In genomic region chr16:19507882-19508281, GRCh38 we compare ENCODE assay signal across 15 cellular contexts. TPM values are rescaled to one million over a fixed set of nuclear protein-coding genes. Genes with fewer than 3 reads are reported as not detected.
DNase-seq lines count a peak whose midpoint lies in the region; ATAC-seq and TF ChIP-seq lines count a peak whose summit lies in the region.
"Had no signal": no experiment of that assay in that cellular context is flagged by ENCODE, and none has a peak within 500 bp of the region (broad histone marks: within the 10 kb centered on the region; RNA-seq: fewer than 3 reads in every experiment).

No MANE protein-coding gene starts in this region.

- peak; percentile 30 for ATAC-seq in left colon
- no peak for ATAC-seq in GM18505 (IDR thresholded peaks at IDR 0.05; ENCODE audit: unreplicated experiment)
- ATAC-seq in HG03378 (IDR thresholded peaks at IDR 0.05; ENCODE audit: unreplicated experiment) = no peak
- ATAC-seq: GM12878, HCT116 had no signal

- H3K14ac ChIP-seq in trophoblast cell (ENCODE audit: low read length) = no peak overlapping the region

- H3K27ac ChIP-seq in PC-9 (peak overlapping the region; percentile 78), trophoblast cell (ENCODE audit: low read depth, low read length) (no peak overlapping the region)
- H3K27ac ChIP-seq: BLaER1 treated with 17β-estradiol and CSF1 and Interleukin-3, amounts not matched to agents 10 nM and 100 nM had no signal

- H3K27me3 ChIP-seq in PC-9 (ENCODE audit: insufficient read depth, low read depth) (no peaks in the 10 kb centered on the region), trophoblast cell (ENCODE audit: insufficient read depth, low read length) (no peaks in the 10 kb centered on the region)
- H3K27me3 ChIP-seq: BLaER1 treated with 17β-estradiol and CSF1 and Interleukin-3, amounts not matched to agents 10 nM and 100 nM had no signal

- H3K4me3 Mint-ChIP-seq in Calu3 (ENCODE audit: low read depth, unreplicated experiment) = no peak overlapping the region
- H3K4me3 Mint-ChIP-seq: CD4-positive, CD25-positive, alpha-beta regulatory T cell had no signal

- no peak overlapping the region for H2BK12ac ChIP-seq in trophoblast cell (ENCODE audit: low read length)

- no peak overlapping the region for H3K23ac ChIP-seq in trophoblast cell (ENCODE audit: low read length)

- no peaks in the 10 kb centered on the region for H3K9me3 ChIP-seq in PC-9 (ENCODE audit: insufficient read depth, low read depth)
- no peaks in the 10 kb centered on the region for H3K9me3 ChIP-seq in trophoblast cell (ENCODE audit: insufficient read depth, low read depth, low read length)

- no peak overlapping the region for H3K18ac ChIP-seq in trophoblast cell (ENCODE audit: low read length)

- H4K91ac ChIP-seq in trophoblast cell (ENCODE audit: low read depth, low read length) = no peak overlapping the region

- H3K4ac ChIP-seq in trophoblast cell (ENCODE audit: low read depth, low read length) = no peak overlapping the region

- no peak overlapping the region for H3K9ac ChIP-seq in trophoblast cell (ENCODE audit: low read length)
- H3K9ac ChIP-seq: BLaER1 treated with 17β-estradiol and CSF1 and Interleukin-3, amounts not matched to agents 10 nM and 100 nM had no signal

- H3K4me2 ChIP-seq in PC-9 = peak overlapping the region; percentile 75
- H3K4me2 ChIP-seq in trophoblast cell (ENCODE audit: low read length) = no peak overlapping the region

- H3F3A ChIP-seq in PC-9 (ENCODE audit: insufficient read depth, low read depth) = peaks cover 65% of the 10 kb centered on the region

- no peak for TF ChIP-seq POLR2A in GM18505 (IDR thresholded peaks at IDR 0.05; ENCODE audit: borderline replicate concordance, extremely low read depth, insufficient read depth, insufficient read length)

- H2BK5ac ChIP-seq in trophoblast cell (ENCODE audit: low read depth, low read length, poor library complexity) = no peak overlapping the region

- no peaks in the 10 kb centered on the region for H3K9me3 Mint-ChIP-seq in Calu3 (ENCODE audit: low read depth, unreplicated experiment)
- H3K9me3 Mint-ChIP-seq: CD4-positive, CD25-positive, alpha-beta regulatory T cell had no signal

- intact Hi-C loops in Calu3 (cut with micrococcal nuclease; ENCODE audit: unreplicated experiment) (loop anchor here (10.0 kb wide), 1 partner anchor 523 kb away; the partner anchor contains the start of gene TMC7), PC-9 (cut with micrococcal nuclease; ENCODE audit: unreplicated experiment) (loop anchor here (5.0 to 10.0 kb wide), 2 partner anchors 49 to 393 kb away; partner anchors contain the start of genes ITPRIPL2 and VPS35L), left colon (cut with DNase I, micrococcal nuclease) (loop anchor here in 1 of 2 donors (10.0 kb wide), 1 partner anchor 123 kb away; no protein-coding TSS in a partner anchor)

- no peaks in the 10 kb centered on the region for H3K27me3 Mint-ChIP-seq in Calu3 (ENCODE audit: unreplicated experiment)
- H3K27me3 Mint-ChIP-seq: CD4-positive, CD25-positive, alpha-beta regulatory T cell had no signal

- H3K36me3 Mint-ChIP-seq in Calu3 (ENCODE audit: insufficient read depth, unreplicated experiment) = peaks cover 69% of the 10 kb centered on the region

- no peaks in the 10 kb centered on the region for H3K9me2 ChIP-seq in PC-9 (ENCODE audit: insufficient read depth)

- TF ChIP-seq CTCF in Calu3 (IDR thresholded peaks at IDR 0.05; ENCODE audit: unreplicated experiment) = no peak
- no peak for TF ChIP-seq CTCF in PC-9 (conservative IDR thresholded peaks at IDR 0.05)

- H4K12ac ChIP-seq in trophoblast cell (ENCODE audit: low read depth, low read length) = no peak overlapping the region

- H3K79me1 ChIP-seq in trophoblast cell (ENCODE audit: low read length) = no peaks in the 10 kb centered on the region

- H2BK120ac ChIP-seq in trophoblast cell (ENCODE audit: insufficient read depth, low read length, poor library complexity) = no peak overlapping the region

- no peak for DNase-seq in Calu3
- peak; percentile 54 to 90 for DNase-seq in PC-9
- no peak for DNase-seq in left colon
- DNase-seq in trophoblast cell = peak; percentile 56 to 75
- no peak for DNase-seq in stimulated activated naive CD4-positive, alpha-beta T cell treated with Interleukin-2 at 50 U/mL for 16 hours (lab: John Stamatoyannopoulos, UW)
- no peak for DNase-seq in GOT3 (lab: John Stamatoyannopoulos, UW)
- DNase-seq: ACHN; CD4-positive, CD25-positive, alpha-beta regulatory T cell; DMS 273 treated with DMSO at 0.1 percent for 48 hours; IMR-90 had no signal

- H3K79me2 ChIP-seq in PC-9 (ENCODE audit: low read depth) = peaks cover 56% of the 10 kb centered on the region
- H3K79me2 ChIP-seq in trophoblast cell (ENCODE audit: control insufficient read depth, insufficient read depth, low read length, poor library complexity) = no peaks in the 10 kb centered on the region

- H2AK5ac ChIP-seq in trophoblast cell (ENCODE audit: low read length) = no peak overlapping the region

- H4K20me1 ChIP-seq in PC-9 (ENCODE audit: insufficient read depth) = no peaks in the 10 kb centered on the region

- no CpG with 5 or more reads among the region's 2 CpGs for WGBS in trophoblast cell (ENCODE audit: extremely low coverage, insufficient coverage, insufficient read length)

- H2AFZ ChIP-seq in PC-9 (no peak overlapping the region), trophoblast cell (ENCODE audit: insufficient read depth, low read length, poor library complexity) (no peak overlapping the region)

- peak overlapping the region; percentile 27; the same call in 1 of the 2 replicates for H3K4me3 ChIP-seq in PC-9
- H3K4me3 ChIP-seq in trophoblast cell (ENCODE audit: low read depth, low read length) = no peak overlapping the region
- H3K4me3 ChIP-seq: BLaER1 treated with 17β-estradiol and CSF1 and Interleukin-3, amounts not matched to agents 10 nM and 100 nM; GM12878 had no signal

- H3K36me3 ChIP-seq in PC-9 (ENCODE audit: low read depth) = peaks cover 54% of the 10 kb centered on the region
- H3K36me3 ChIP-seq in trophoblast cell (ENCODE audit: control insufficient read depth in 1 of 2, insufficient read depth in 2 of 2, low read length in 2 of 2) = peaks cover 8 to 13% of the 10 kb centered on the region in 2 experiments

- no TSS peak for BruUV-seq in Calu3 (replicated peaks; lab: Mats Ljungman, UMichigan)
- BruUV-seq in PC-9 (replicated peaks; lab: Mats Ljungman, UMichigan) = no TSS peak

- peak overlapping the region; percentile 12 for H3K27ac Mint-ChIP-seq in Calu3 (ENCODE audit: unreplicated experiment)
- H3K27ac Mint-ChIP-seq: CD4-positive, CD25-positive, alpha-beta regulatory T cell had no signal

- H3K4me1 Mint-ChIP-seq in Calu3 (ENCODE audit: low read depth, unreplicated experiment) = peaks cover 15% of the 10 kb centered on the region

- CTCF ChIA-PET in Calu3 (lab: Charles Lee) = no interaction called here
- CTCF ChIA-PET in PC-9 (lab: Charles Lee) = interaction anchor here (0.6 kb wide), 2 partner anchors 80 to 705 kb away, joined by 3 to 4 read pairs; no protein-coding TSS in a partner anchor

- H3K4me1 ChIP-seq in PC-9 (replicated peaks; ENCODE audit: insufficient read depth) (peaks cover 61% of the 10 kb centered on the region), trophoblast cell (ENCODE audit: control insufficient read depth in 1 of 2, insufficient read depth in 2 of 2, low read length in 2 of 2) (no peaks in the 10 kb centered on the region)

- POLR2A ChIA-PET in PC-9 (lab: Charles Lee; ENCODE audit: unreplicated experiment) = interaction anchor here (0.6 kb wide), 3 partner anchors 12 to 226 kb away, joined by 3 to 4 read pairs (median 3); no protein-coding TSS in a partner anchor

- no peak overlapping the region for H4K8ac ChIP-seq in trophoblast cell (ENCODE audit: low read depth, low read length)

RNA-seq across cellular contexts. Expression of gene GDE1, which starts 14.0 kb away (rescaled TPM):
- 89.6 and 98.2 TPM in 2 replicates for total RNA-seq in Calu3 (2022)
- total RNA-seq in PC-9 (2021) = 131 and 154 TPM in 2 replicates
- total RNA-seq in left colon = 100 to 1,000 TPM; 116 to 126 TPM
- 55.3 and 55.7 TPM in 2 replicates for polyA plus RNA-seq in trophoblast cell (2013)

RNA-seq across cellular contexts. Expression of gene CCP110, which starts 15.9 kb away (rescaled TPM):
- total RNA-seq in Calu3 (2022) = 27.5 and 34.4 TPM in 2 replicates
- 23.4 and 31.9 TPM in 2 replicates for total RNA-seq in PC-9 (2021)
- 1 to 10 TPM; 9.0 to 9.9 TPM for total RNA-seq in left colon
- 5.9 and 6.5 TPM in 2 replicates for polyA plus RNA-seq in trophoblast cell (2013)

RNA-seq across cellular contexts. Expression of gene VPS35L, which starts 47.6 kb away (rescaled TPM):
- total RNA-seq in Calu3 (2022) (14.2 and 25.4 TPM in 2 replicates), PC-9 (2021) (11.7 and 12.1 TPM in 2 replicates), left colon (10 to 100 TPM; 51.1 to 53.0 TPM)
- polyA plus RNA-seq in trophoblast cell (2013) = 36.5 and 40.2 TPM in 2 replicates

Comparison
In these comparisons a context has a peak if more than half of its experiments do, and no peak if none do; other contexts are left out.
1. DNase-seq: peak in PC-9 (2 of 2) and trophoblast cell (2 of 2); none in Calu3 (single experiment), left colon (0 of 2), stimulated activated naive CD4-positive, alpha-beta T cell treated with Interleukin-2 at 50 U/mL for 16 hours (single experiment) and GOT3 (single experiment).